Comparison of ENCODE assay signal across 2 cellular contexts in the genomic region with DNA sequence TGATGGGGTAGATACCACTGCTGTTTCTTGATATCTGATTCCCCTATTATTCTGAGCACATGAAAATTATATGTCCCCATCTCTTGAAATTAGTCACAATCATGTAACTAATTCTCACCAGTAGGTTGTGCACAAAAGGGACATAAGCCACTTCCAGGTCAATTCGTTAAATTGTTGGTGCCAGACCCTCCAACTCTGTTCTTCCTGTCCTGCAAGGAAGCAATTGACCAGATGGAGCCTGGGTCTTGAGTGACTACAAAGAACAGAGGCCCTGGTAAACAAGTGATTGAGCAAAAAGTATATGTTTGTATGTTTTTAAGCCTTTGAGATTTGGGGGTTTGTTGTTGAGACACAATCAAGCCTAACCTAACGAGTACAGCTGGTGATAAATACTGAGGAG.
TF ChIP-seq lines count a peak whose summit lies in the region.

No MANE protein-coding gene starts in this region.

TF ChIP-seq in GM23338, 12 proteins besides CTCF, POLR2A, EP300 and RAD21 (continues in another document):
- TF ChIP-seq, protein P1, sequence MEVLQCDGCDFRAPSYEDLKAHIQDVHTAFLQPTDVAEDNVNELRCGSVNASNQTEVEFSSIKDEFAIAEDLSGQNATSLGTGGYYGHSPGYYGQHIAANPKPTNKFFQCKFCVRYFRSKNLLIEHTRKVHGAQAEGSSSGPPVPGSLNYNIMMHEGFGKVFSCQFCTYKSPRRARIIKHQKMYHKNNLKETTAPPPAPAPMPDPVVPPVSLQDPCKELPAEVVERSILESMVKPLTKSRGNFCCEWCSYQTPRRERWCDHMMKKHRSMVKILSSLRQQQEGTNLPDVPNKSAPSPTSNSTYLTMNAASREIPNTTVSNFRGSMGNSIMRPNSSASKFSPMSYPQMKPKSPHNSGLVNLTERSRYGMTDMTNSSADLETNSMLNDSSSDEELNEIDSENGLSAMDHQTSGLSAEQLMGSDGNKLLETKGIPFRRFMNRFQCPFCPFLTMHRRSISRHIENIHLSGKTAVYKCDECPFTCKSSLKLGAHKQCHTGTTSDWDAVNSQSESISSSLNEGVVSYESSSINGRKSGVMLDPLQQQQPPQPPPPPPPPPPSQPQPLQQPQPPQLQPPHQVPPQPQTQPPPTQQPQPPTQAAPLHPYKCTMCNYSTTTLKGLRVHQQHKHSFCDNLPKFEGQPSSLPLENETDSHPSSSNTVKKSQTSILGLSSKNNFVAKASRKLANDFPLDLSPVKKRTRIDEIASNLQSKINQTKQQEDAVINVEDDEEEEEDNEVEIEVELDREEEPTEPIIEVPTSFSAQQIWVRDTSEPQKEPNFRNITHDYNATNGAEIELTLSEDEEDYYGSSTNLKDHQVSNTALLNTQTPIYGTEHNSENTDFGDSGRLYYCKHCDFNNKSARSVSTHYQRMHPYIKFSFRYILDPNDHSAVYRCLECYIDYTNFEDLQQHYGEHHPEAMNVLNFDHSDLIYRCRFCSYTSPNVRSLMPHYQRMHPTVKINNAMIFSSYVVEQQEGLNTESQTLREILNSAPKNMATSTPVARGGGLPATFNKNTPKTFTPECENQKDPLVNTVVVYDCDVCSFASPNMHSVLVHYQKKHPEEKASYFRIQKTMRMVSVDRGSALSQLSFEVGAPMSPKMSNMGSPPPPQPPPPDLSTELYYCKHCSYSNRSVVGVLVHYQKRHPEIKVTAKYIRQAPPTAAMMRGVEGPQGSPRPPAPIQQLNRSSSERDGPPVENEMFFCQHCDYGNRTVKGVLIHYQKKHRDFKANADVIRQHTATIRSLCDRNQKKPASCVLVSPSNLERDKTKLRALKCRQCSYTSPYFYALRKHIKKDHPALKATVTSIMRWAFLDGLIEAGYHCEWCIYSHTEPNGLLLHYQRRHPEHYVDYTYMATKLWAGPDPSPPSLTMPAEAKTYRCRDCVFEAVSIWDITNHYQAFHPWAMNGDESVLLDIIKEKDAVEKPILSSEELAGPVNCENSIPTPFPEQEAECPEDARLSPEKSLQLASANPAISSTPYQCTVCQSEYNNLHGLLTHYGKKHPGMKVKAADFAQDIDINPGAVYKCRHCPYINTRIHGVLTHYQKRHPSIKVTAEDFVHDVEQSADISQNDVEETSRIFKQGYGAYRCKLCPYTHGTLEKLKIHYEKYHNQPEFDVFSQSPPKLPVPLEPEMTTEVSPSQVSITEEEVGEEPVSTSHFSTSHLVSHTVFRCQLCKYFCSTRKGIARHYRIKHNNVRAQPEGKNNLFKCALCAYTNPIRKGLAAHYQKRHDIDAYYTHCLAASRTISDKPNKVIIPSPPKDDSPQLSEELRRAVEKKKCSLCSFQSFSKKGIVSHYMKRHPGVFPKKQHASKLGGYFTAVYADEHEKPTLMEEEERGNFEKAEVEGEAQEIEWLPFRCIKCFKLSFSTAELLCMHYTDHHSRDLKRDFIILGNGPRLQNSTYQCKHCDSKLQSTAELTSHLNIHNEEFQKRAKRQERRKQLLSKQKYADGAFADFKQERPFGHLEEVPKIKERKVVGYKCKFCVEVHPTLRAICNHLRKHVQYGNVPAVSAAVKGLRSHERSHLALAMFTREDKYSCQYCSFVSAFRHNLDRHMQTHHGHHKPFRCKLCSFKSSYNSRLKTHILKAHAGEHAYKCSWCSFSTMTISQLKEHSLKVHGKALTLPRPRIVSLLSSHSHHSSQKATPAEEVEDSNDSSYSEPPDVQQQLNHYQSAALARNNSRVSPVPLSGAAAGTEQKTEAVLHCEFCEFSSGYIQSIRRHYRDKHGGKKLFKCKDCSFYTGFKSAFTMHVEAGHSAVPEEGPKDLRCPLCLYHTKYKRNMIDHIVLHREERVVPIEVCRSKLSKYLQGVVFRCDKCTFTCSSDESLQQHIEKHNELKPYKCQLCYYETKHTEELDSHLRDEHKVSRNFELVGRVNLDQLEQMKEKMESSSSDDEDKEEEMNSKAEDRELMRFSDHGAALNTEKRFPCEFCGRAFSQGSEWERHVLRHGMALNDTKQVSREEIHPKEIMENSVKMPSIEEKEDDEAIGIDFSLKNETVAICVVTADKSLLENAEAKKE (CRISPR knock-in tag; IDR thresholded peaks at IDR 0.05) = no peak
- TF ChIP-seq POLR2AphosphoS5 (IDR thresholded peaks at IDR 0.05; ENCODE audit: low read depth) (no peak), STAT1 (IDR thresholded peaks at IDR 0.05; ENCODE audit: unreplicated experiment) (no peak), EZH2phosphoT487 (IDR thresholded peaks at IDR 0.05; ENCODE audit: unreplicated experiment) (no peak), JUNB (IDR thresholded peaks at IDR 0.05; ENCODE audit: unreplicated experiment) (no peak), EZH2 (IDR thresholded peaks at IDR 0.05; ENCODE audit: low read depth, unreplicated experiment) (no peak), NANOG (IDR thresholded peaks at IDR 0.05; ENCODE audit: borderline replicate concordance) (no peak), CREB1 (CRISPR knock-in tag; IDR thresholded peaks at IDR 0.05; ENCODE audit: low read depth) (no peak), ZNF114 (CRISPR knock-in tag; IDR thresholded peaks at IDR 0.05) (no peak), ZNF331 (CRISPR knock-in tag; IDR thresholded peaks at IDR 0.05; ENCODE audit: low read depth) (no peak)
- TF ChIP-seq, protein P2, sequence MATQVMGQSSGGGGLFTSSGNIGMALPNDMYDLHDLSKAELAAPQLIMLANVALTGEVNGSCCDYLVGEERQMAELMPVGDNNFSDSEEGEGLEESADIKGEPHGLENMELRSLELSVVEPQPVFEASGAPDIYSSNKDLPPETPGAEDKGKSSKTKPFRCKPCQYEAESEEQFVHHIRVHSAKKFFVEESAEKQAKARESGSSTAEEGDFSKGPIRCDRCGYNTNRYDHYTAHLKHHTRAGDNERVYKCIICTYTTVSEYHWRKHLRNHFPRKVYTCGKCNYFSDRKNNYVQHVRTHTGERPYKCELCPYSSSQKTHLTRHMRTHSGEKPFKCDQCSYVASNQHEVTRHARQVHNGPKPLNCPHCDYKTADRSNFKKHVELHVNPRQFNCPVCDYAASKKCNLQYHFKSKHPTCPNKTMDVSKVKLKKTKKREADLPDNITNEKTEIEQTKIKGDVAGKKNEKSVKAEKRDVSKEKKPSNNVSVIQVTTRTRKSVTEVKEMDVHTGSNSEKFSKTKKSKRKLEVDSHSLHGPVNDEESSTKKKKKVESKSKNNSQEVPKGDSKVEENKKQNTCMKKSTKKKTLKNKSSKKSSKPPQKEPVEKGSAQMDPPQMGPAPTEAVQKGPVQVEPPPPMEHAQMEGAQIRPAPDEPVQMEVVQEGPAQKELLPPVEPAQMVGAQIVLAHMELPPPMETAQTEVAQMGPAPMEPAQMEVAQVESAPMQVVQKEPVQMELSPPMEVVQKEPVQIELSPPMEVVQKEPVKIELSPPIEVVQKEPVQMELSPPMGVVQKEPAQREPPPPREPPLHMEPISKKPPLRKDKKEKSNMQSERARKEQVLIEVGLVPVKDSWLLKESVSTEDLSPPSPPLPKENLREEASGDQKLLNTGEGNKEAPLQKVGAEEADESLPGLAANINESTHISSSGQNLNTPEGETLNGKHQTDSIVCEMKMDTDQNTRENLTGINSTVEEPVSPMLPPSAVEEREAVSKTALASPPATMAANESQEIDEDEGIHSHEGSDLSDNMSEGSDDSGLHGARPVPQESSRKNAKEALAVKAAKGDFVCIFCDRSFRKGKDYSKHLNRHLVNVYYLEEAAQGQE (IDR thresholded peaks at IDR 0.05; ENCODE audit: unreplicated experiment) = no peak

TF ChIP-seq in H1, 55 proteins besides CTCF, POLR2A, EP300 and RAD21:
- TF ChIP-seq CBX5 (IDR thresholded peaks at IDR 0.05; ENCODE audit: low read depth, low read length) = no peak
- TF ChIP-seq ATF2 (IDR thresholded peaks at IDR 0.05; ENCODE audit: low read length) = no peak
- no peak for TF ChIP-seq RBBP5 (IDR thresholded peaks at IDR 0.05; ENCODE audit: borderline replicate concordance, low read depth, low read length)
- TF ChIP-seq ASH2L (IDR thresholded peaks at IDR 0.05; ENCODE audit: low read length) = no peak
- no peak for TF ChIP-seq POLR2AphosphoS5 (IDR thresholded peaks at IDR 0.05; ENCODE audit: low read depth, low read length)
- no peak for TF ChIP-seq CBX8 (IDR thresholded peaks at IDR 0.05; ENCODE audit: borderline replicate concordance, low read depth, low read length)
- no peak for TF ChIP-seq PHF8 (conservative IDR thresholded peaks at IDR 0.05; ENCODE audit: low read depth, low read length)
- TF ChIP-seq TAF1 (IDR thresholded peaks at IDR 0.05; ENCODE audit: low read depth, low read length) = no peak
- no peak for TF ChIP-seq TBP (IDR thresholded peaks at IDR 0.05; ENCODE audit: low read depth, low read length)
- TF ChIP-seq CREB1 (IDR thresholded peaks at IDR 0.05) = no peak
- TF ChIP-seq SUZ12 (IDR thresholded peaks at IDR 0.05; ENCODE audit: low read length) = no peak
- TF ChIP-seq FOSL1 (IDR thresholded peaks at IDR 0.05; ENCODE audit: insufficient read depth, low read depth, low read length) = no peak
- no peak for TF ChIP-seq KDM4A (IDR thresholded peaks at IDR 0.05; ENCODE audit: low read depth, low read length, severe bottlenecking)
- TF ChIP-seq TEAD4 (IDR thresholded peaks at IDR 0.05; ENCODE audit: low read depth, low read length) = no peak
- TF ChIP-seq SIN3A (conservative IDR thresholded peaks at IDR 0.05 in 1 of 2, IDR thresholded peaks at IDR 0.05 in 1 of 2; ENCODE audit: low read depth in 1 of 2, low read length in 2 of 2) = no peak
- TF ChIP-seq NRF1 (IDR thresholded peaks at IDR 0.05; ENCODE audit: low read depth, low read length) = no peak
TF ChIP-seq in H1: peak in this region for 0.
